In the genomic region with DNA sequence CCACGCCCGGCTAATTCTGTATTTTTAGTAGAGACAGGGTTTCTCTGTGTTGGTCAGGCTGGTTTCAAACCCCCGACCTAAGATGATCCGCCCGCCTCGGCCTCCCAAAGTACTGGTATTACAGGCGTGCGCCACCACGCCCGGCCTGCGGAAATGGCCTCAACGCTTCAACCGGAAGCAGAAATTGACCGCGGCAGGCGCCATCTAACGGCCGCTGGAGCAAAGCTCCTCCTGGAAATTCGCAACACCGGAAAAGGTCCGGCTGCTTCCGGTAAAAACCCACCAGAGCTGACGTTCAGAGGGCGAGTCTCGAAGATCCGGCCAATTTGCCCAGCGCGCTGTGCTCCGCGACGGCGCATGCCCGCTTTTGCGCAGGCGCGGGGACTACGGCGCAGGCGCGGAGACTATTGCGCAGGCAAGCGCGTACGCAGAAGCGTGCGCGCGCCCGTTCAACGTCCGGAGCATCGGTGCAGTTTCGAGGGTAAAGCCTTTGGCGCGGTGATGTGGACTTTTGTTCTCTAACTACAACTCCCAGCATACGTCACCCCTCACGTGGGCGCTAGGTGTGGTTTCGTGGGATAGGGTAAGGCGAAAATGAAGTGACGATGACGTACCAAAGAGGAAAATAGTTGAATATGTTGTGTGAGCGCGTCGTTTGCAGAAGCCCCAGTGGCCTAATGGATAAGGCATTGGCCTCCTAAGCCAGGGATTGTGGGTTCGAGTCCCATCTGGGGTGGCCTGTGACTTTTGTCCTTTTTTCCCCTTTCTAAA, we compare ENCODE assay signal across 8 cellular contexts. TPM values are rescaled to one million over a fixed set of nuclear protein-coding genes. Genes with fewer than 3 reads are reported as not detected.
DNase-seq lines count a peak whose midpoint lies in the region; ATAC-seq and TF ChIP-seq lines count a peak whose summit lies in the region.

No MANE protein-coding gene starts in this region.

- H3K9me3 ChIP-seq in mucosa of descending colon = no peaks in the 10 kb centered on the region

- peak overlapping the region; percentile 96 for H3K27ac ChIP-seq in epithelial cell of prostate

- DNase-seq in DMS153 treated with DMSO at 0.1 percent for 48 hours (lab: John Stamatoyannopoulos, UW; ENCODE audit: unreplicated experiment) = peak; percentile 97
- peak; percentile 98 for DNase-seq in OCI-M1 (lab: John Stamatoyannopoulos, UW)
- DNase-seq in activated T-cell treated with anti-CD3 and anti-CD28 coated beads for 48 hours (ENCODE audit: low read depth) = peak; percentile 95
- peak; percentile 96 for DNase-seq in epithelial cell of prostate (ENCODE audit: low read depth, low spot score)
- peak; percentile 97 to 100 (median 99) for DNase-seq in mucosa of descending colon
- DNase-seq in stimulated activated CD8-positive, alpha-beta memory T cell treated with anti-CD3 and anti-CD28 coated beads, Interleukin-4, amount 100 ng/mL, for 1 hour (ENCODE audit: low read depth in 2 of 2, low spot score in 1 of 2) = peak; percentile 95 to 96

- TF ChIP-seq EP300 in Ishikawa (IDR thresholded peaks at IDR 0.05; ENCODE audit: borderline replicate concordance) = peak; percentile 5; the same call in 1 of the 2 replicates

- peak overlapping the region; percentile 79 for H3K4me3 ChIP-seq in mucosa of descending colon

- H3K4me1 ChIP-seq in mucosa of descending colon (ENCODE audit: low read depth) = no peaks in the 10 kb centered on the region

- TF ChIP-seq RAD21 in Ishikawa (IDR thresholded peaks at IDR 0.05; ENCODE audit: low read depth) = peak; percentile 22; the same call in 1 of the 2 replicates

- peak; percentile 70 for TF ChIP-seq CTCF in mucosa of descending colon (IDR thresholded peaks at IDR 0.05)

- peak; percentile 81 for ATAC-seq in GM21619 (IDR thresholded peaks at IDR 0.05; ENCODE audit: unreplicated experiment)
- ATAC-seq in mucosa of descending colon = peak; percentile 87

- no peaks in the 10 kb centered on the region for H3K36me3 ChIP-seq in mucosa of descending colon (ENCODE audit: low read depth)

- intact Hi-C loops in mucosa of descending colon (cut with DNase I, micrococcal nuclease) = no loop called here

TF ChIP-seq in Ishikawa, 13 proteins besides CTCF, POLR2A, EP300 and RAD21:
- TF ChIP-seq ZBTB7A (IDR thresholded peaks at IDR 0.05; ENCODE audit: low read depth) = no peak
- TF ChIP-seq, protein P1, sequence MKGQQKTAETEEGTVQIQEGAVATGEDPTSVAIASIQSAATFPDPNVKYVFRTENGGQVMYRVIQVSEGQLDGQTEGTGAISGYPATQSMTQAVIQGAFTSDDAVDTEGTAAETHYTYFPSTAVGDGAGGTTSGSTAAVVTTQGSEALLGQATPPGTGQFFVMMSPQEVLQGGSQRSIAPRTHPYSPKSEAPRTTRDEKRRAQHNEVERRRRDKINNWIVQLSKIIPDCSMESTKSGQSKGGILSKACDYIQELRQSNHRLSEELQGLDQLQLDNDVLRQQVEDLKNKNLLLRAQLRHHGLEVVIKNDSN (IDR thresholded peaks at IDR 0.05) = peak; percentile 99
- peak; percentile 35; the same call in 1 of the 2 replicates for TF ChIP-seq TAF1 (IDR thresholded peaks at IDR 0.05; ENCODE audit: low read depth)
- TF ChIP-seq EGR1 (IDR thresholded peaks at IDR 0.05) = 0 out of 2 replicates have a peak, but pooled peaks have one; percentile 11
- TF ChIP-seq CEBPB (IDR thresholded peaks at IDR 0.05) = peak; percentile 64
- peak; percentile 19; the same call in 1 of the 2 replicates for TF ChIP-seq NFIC (IDR thresholded peaks at IDR 0.05)
- TF ChIP-seq TEAD4 (IDR thresholded peaks at IDR 0.05) = peak; percentile 94
- TF ChIP-seq, protein P2, sequence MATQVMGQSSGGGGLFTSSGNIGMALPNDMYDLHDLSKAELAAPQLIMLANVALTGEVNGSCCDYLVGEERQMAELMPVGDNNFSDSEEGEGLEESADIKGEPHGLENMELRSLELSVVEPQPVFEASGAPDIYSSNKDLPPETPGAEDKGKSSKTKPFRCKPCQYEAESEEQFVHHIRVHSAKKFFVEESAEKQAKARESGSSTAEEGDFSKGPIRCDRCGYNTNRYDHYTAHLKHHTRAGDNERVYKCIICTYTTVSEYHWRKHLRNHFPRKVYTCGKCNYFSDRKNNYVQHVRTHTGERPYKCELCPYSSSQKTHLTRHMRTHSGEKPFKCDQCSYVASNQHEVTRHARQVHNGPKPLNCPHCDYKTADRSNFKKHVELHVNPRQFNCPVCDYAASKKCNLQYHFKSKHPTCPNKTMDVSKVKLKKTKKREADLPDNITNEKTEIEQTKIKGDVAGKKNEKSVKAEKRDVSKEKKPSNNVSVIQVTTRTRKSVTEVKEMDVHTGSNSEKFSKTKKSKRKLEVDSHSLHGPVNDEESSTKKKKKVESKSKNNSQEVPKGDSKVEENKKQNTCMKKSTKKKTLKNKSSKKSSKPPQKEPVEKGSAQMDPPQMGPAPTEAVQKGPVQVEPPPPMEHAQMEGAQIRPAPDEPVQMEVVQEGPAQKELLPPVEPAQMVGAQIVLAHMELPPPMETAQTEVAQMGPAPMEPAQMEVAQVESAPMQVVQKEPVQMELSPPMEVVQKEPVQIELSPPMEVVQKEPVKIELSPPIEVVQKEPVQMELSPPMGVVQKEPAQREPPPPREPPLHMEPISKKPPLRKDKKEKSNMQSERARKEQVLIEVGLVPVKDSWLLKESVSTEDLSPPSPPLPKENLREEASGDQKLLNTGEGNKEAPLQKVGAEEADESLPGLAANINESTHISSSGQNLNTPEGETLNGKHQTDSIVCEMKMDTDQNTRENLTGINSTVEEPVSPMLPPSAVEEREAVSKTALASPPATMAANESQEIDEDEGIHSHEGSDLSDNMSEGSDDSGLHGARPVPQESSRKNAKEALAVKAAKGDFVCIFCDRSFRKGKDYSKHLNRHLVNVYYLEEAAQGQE (IDR thresholded peaks at IDR 0.05; ENCODE audit: low read depth) = no peak
- TF ChIP-seq YY1 (IDR thresholded peaks at IDR 0.05; ENCODE audit: low read depth) = peak; percentile 82
- TF ChIP-seq TCF12 (IDR thresholded peaks at IDR 0.05; ENCODE audit: low read depth) = peak; percentile 54
- TF ChIP-seq FOXM1 (IDR thresholded peaks at IDR 0.05; ENCODE audit: borderline replicate concordance, low read depth) = no peak
- TF ChIP-seq CREB1 (IDR thresholded peaks at IDR 0.05; ENCODE audit: low read depth) = peak; percentile 85
- TF ChIP-seq, protein P3, sequence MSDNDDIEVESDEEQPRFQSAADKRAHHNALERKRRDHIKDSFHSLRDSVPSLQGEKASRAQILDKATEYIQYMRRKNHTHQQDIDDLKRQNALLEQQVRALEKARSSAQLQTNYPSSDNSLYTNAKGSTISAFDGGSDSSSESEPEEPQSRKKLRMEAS (IDR thresholded peaks at IDR 0.05) = peak; percentile 93
TF ChIP-seq in Ishikawa: peak in this region for 10.

RNA-seq across cellular contexts. Expression of gene FMC1, which starts 0.9 kb away (rescaled TPM):
- 10 to 100 TPM; 12.3 to 17.3 (median 16.1) TPM for total RNA-seq in mucosa of descending colon

RNA-seq across cellular contexts. Expression of gene LUC7L2, which starts 19.5 kb away (rescaled TPM):
- total RNA-seq in mucosa of descending colon = 10 to 100 TPM; 78.4 to 85.2 (median 82.0) TPM

Comparison
In these comparisons a context has a peak if more than half of its experiments do, and no peak if none do; other contexts are left out.
1. Peak in every context shown above with its lines: DNase-seq, ATAC-seq, H3K4me3 ChIP-seq and H3K27ac ChIP-seq.